1 cellular context compared by ENCODE assay signal in genomic region chr2:65130440-65131175, GRCh38.
TF ChIP-seq lines count a peak whose summit lies in the region.

No MANE protein-coding gene starts in this region.

TF ChIP-seq in K562, 482 proteins besides CTCF, POLR2A, EP300 and RAD21 (continued from another document and continues in another):
- TF ChIP-seq ZFP91 (CRISPR knock-in tag; IDR thresholded peaks at IDR 0.05), result 0 out of 2 replicates have a peak, but pooled peaks have one; percentile 34
- no peak for TF ChIP-seq MAZ (CRISPR knock-in tag; conservative IDR thresholded peaks at IDR 0.05 in 1 of 2, IDR thresholded peaks at IDR 0.05 in 1 of 2)
- no peak for TF ChIP-seq SIN3A (IDR thresholded peaks at IDR 0.05; ENCODE audit: borderline replicate concordance in 2 of 2, control insufficient read depth in 1 of 2, low read depth in 2 of 2, low read length in 2 of 2)
- no peak for TF ChIP-seq SMARCE1 (IDR thresholded peaks at IDR 0.05)
- TF ChIP-seq RBM14 (IDR thresholded peaks at IDR 0.05; ENCODE audit: borderline replicate concordance, insufficient read depth, low read depth, low read length), result no peak
- TF ChIP-seq KDM5B (IDR thresholded peaks at IDR 0.05; ENCODE audit: insufficient replicate concordance, low read depth, low read length), result peak; percentile 61
- no peak for TF ChIP-seq BHLHE40 (IDR thresholded peaks at IDR 0.05; ENCODE audit: low read length)
- TF ChIP-seq NR1H2 (CRISPR knock-in tag; IDR thresholded peaks at IDR 0.05), result no peak
- TF ChIP-seq RNF219 (CRISPR knock-in tag; IDR thresholded peaks at IDR 0.05), result no peak
- TF ChIP-seq CHCHD3 (CRISPR knock-in tag; IDR thresholded peaks at IDR 0.05), result no peak
- TF ChIP-seq HOXB6 (CRISPR knock-in tag; IDR thresholded peaks at IDR 0.05; ENCODE audit: borderline replicate concordance), result no peak
- TF ChIP-seq ETS2 (tag; IDR thresholded peaks at IDR 0.05; ENCODE audit: borderline replicate concordance, poor library complexity, severe bottlenecking), result no peak
- TF ChIP-seq E2F4 (CRISPR knock-in tag; IDR thresholded peaks at IDR 0.05; ENCODE audit: low read depth), result no peak
- TF ChIP-seq HDAC1 (IDR thresholded peaks at IDR 0.05), result no peak; a peak in 1 of 4 replicates
- TF ChIP-seq SAFB2 (IDR thresholded peaks at IDR 0.05; ENCODE audit: borderline replicate concordance, low read depth, low read length, severe bottlenecking), result no peak
- TF ChIP-seq THAP12 (CRISPR knock-in tag; IDR thresholded peaks at IDR 0.05), result no peak
- no peak for TF ChIP-seq ZBED1 (IDR thresholded peaks at IDR 0.05)
- no peak for TF ChIP-seq DMBX1 (CRISPR knock-in tag; IDR thresholded peaks at IDR 0.05; ENCODE audit: borderline replicate concordance)
- TF ChIP-seq DPF2 (IDR thresholded peaks at IDR 0.05), result no peak
- no peak for TF ChIP-seq TCF15 (CRISPR knock-in tag; IDR thresholded peaks at IDR 0.05)
- no peak for TF ChIP-seq ZNF766 (CRISPR knock-in tag; conservative IDR thresholded peaks at IDR 0.05)
- TF ChIP-seq KHSRP (IDR thresholded peaks at IDR 0.05), result no peak
- TF ChIP-seq TAF1 (IDR thresholded peaks at IDR 0.05; ENCODE audit: control insufficient read depth, extremely low read depth, insufficient read depth, low read length, severe bottlenecking), result no peak
- TF ChIP-seq E2F3 (CRISPR knock-in tag; IDR thresholded peaks at IDR 0.05), result 0 out of 2 replicates have a peak, but pooled peaks have one; percentile 23
- TF ChIP-seq TFE3 (CRISPR knock-in tag; IDR thresholded peaks at IDR 0.05), result no peak
- TF ChIP-seq TCF3 (CRISPR knock-in tag; IDR thresholded peaks at IDR 0.05), result no peak
- no peak for TF ChIP-seq EWSR1 (IDR thresholded peaks at IDR 0.05; ENCODE audit: borderline replicate concordance, low read depth, partially characterized antibody)
- TF ChIP-seq HOMEZ (CRISPR knock-in tag; IDR thresholded peaks at IDR 0.05), result no peak
- no peak for TF ChIP-seq ZBTB33 (CRISPR knock-in tag; IDR thresholded peaks at IDR 0.05)
- no peak for TF ChIP-seq ZFX (CRISPR knock-in tag; IDR thresholded peaks at IDR 0.05)
- no peak for TF ChIP-seq HEY1 (CRISPR knock-in tag; IDR thresholded peaks at IDR 0.05; ENCODE audit: borderline replicate concordance)
- no peak for TF ChIP-seq ZNF133 (CRISPR knock-in tag; IDR thresholded peaks at IDR 0.05)
- TF ChIP-seq SMAD2 (IDR thresholded peaks at IDR 0.05; ENCODE audit: low read depth, low read length), result no peak
- no peak for TF ChIP-seq HMGN3 (IDR thresholded peaks at IDR 0.05; ENCODE audit: borderline replicate concordance, extremely low read depth, insufficient read length, low read depth, low read length)
- no peak for TF ChIP-seq THAP7 (CRISPR knock-in tag; IDR thresholded peaks at IDR 0.05)
- peak; percentile 41 to 44; a peak in 1 of 4 replicates for TF ChIP-seq MLLT1 (IDR thresholded peaks at IDR 0.05)
- no peak for TF ChIP-seq ID3 (CRISPR knock-in tag; IDR thresholded peaks at IDR 0.05)
- no peak for TF ChIP-seq ID3 (tag; IDR thresholded peaks at IDR 0.05)
- TF ChIP-seq ZNF75A (CRISPR knock-in tag; IDR thresholded peaks at IDR 0.05), result no peak
- TF ChIP-seq MAFG (tag; conservative IDR thresholded peaks at IDR 0.05), result no peak
- TF ChIP-seq ESRRB (CRISPR knock-in tag; IDR thresholded peaks at IDR 0.05; ENCODE audit: borderline replicate concordance), result no peak
- peak; percentile 71; the same call in 1 of the 2 replicates for TF ChIP-seq HDAC2 (IDR thresholded peaks at IDR 0.05)
- no peak for TF ChIP-seq KLF13 (tag; IDR thresholded peaks at IDR 0.05; ENCODE audit: borderline replicate concordance, low read depth)
- no peak for TF ChIP-seq ARID3A (IDR thresholded peaks at IDR 0.05; ENCODE audit: borderline replicate concordance, low read depth, low read length)
- no peak for TF ChIP-seq PRMT5 (CRISPR knock-in tag; IDR thresholded peaks at IDR 0.05)
- TF ChIP-seq ZNF354B (CRISPR knock-in tag; IDR thresholded peaks at IDR 0.05), result no peak
- TF ChIP-seq SMARCA4 (IDR thresholded peaks at IDR 0.05), result no peak
- peak; percentile 20 for TF ChIP-seq ZSCAN32 (CRISPR knock-in tag; IDR thresholded peaks at IDR 0.05)
- TF ChIP-seq CBFA2T2 (conservative IDR thresholded peaks at IDR 0.05), result no peak
